Comparison of ENCODE assay signal across 20 cellular contexts in the genomic region with DNA sequence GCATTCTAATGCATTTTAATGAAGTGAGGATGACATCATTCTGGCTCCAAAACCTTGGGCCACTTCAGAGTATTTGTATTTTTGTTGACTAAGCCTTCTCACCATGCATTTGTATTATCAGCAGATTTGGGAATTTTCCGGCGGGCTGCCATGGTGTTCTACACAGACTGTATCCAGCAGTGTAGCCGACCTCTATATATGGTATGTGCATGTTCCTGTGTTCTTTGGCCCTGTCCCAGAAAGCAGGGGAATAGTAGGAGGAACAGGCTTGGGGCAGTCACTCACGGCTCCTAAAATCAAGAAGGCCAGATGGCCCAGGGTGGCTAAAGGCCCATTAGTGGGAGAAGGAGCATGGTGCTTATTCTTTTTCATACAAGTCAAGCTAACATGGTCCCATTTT.
"Had no signal": no experiment of that assay in that cellular context is flagged by ENCODE, and none has a peak within 500 bp of the region (broad histone marks: within the 10 kb centered on the region; RNA-seq: fewer than 3 reads in every experiment).

No MANE protein-coding gene starts in this region.

- H3K27me3 ChIP-seq: body of pancreas, gastrocnemius medialis, ovary, spleen, upper lobe of left lung had no signal

- H3K4me3 ChIP-seq: body of pancreas, gastrocnemius medialis, lung, ovary, psoas muscle, spleen, thoracic aorta, upper lobe of left lung had no signal

- ATAC-seq: activated CD8-positive, alpha-beta T cell treated with anti-CD3 and anti-CD28 coated beads for 36 hours; activated T-helper 17 cell treated with anti-CD3 and anti-CD28 coated beads, Interleukin-2, amount 50 U/mL, for 72 hours; body of pancreas; natural killer cell; stimulated activated naive B cell treated with anti-CD40 and anti-IgM and Interleukin-4, amounts not matched to agents 10 μg/mL and 1 μg/mL and 100 μg/mL, for 72 hours had no signal

- H3K27ac ChIP-seq: body of pancreas, gastrocnemius medialis, ovary, psoas muscle, spleen, thoracic aorta, upper lobe of left lung had no signal

- H3K36me3 ChIP-seq: gastrocnemius medialis, ovary, thoracic aorta had no signal

- H3K9me3 ChIP-seq: body of pancreas, gastrocnemius medialis, ovary, psoas muscle, spleen, thoracic aorta, upper lobe of left lung had no signal

- DNase-seq: activated CD4-positive, alpha-beta T cell treated with anti-CD3 and anti-CD28 coated beads for 48 hours; activated CD4-positive, CD25-positive, alpha-beta regulatory T cell; activated CD8-positive, alpha-beta T cell treated with anti-CD3 and anti-CD28 coated beads for 36 hours; activated naive CD4-positive, alpha-beta T cell; activated naive CD8-positive, alpha-beta T cell treated with anti-CD3 and anti-CD28 coated beads for 36 hours; activated T-cell treated with anti-CD3 and anti-CD28 coated beads, Interleukin-2, amount 50 U/mL, for 1 hour; amygdala; body of pancreas; central memory CD4-positive, alpha-beta T cell; effector CD4-positive, alpha-beta T cell; gastrocnemius medialis; natural killer cell; ovary; psoas muscle; spleen; stimulated activated naive B cell treated with anti-CD40 and anti-IgM and Interleukin-4, amounts not matched to agents 10 μg/mL and 1 μg/mL and 100 μg/mL, for 72 hours; upper lobe of left lung had no signal
